ENCODE assay signal across 28 cellular contexts in the genomic region with DNA sequence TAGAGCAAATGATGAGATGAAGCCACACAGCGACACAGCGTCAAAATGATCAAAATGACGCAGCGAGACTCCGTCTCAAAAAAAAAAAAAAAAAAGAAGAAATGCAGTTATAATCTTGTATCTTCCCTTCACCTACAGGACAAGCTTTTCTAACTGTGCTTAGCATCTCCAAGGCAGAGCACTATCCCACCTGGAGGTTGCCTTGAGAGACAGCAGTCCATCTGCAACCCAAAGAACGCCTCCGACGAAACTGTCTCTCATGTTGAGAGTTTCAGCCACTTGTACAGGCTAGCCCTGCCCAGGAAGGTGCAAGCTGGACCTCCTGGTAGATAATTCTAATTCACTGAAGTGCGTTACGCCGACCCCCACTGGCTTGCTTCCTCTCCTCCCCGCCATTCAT. TPM values are rescaled to one million over a fixed set of nuclear protein-coding genes. Genes with fewer than 3 reads are reported as not detected.
DNase-seq lines count a peak whose midpoint lies in the region; ATAC-seq, FAIRE-seq and TF ChIP-seq lines count a peak whose summit lies in the region.
"Had no signal": no experiment of that assay in that cellular context is flagged by ENCODE, and none has a peak within 500 bp of the region (broad histone marks: within the 10 kb centered on the region; RNA-seq: fewer than 3 reads in every experiment).

No MANE protein-coding gene starts in this region.

- H4K20me1 ChIP-seq in keratinocyte (ENCODE audit: control insufficient read depth, extremely low read depth, insufficient read depth, low read length) (no peaks in the 10 kb centered on the region), smooth muscle cell (ENCODE audit: low read depth) (no peaks in the 10 kb centered on the region)

- no peak for FAIRE-seq in keratinocyte (lab: Jason Lieb, UNC)
- FAIRE-seq: GM18507 had no signal

- H3K4me3 ChIP-seq in RWPE2 (ENCODE audit: severe bottlenecking): no peak overlapping the region
- H3K4me3 ChIP-seq in keratinocyte (ENCODE audit: control insufficient read depth in 2 of 3, extremely low read depth in 1 of 3, insufficient read depth in 2 of 3, low read depth in 1 of 3, low read length in 3 of 3): no peak overlapping the region
- no peak overlapping the region for H3K4me3 ChIP-seq in smooth muscle cell
- H3K4me3 ChIP-seq in CD8-positive, alpha-beta memory T cell (ENCODE audit: low read length): no peak overlapping the region
- H3K4me3 ChIP-seq: SJCRH30 had no signal

- WGBS in smooth muscle cell (ENCODE audit: low lambda C conversion rate): 89% methylated on average over 12 of the region's 12 CpGs

- no peak for ATAC-seq in RWPE2 (ENCODE audit: low read depth)
- ATAC-seq: CD8-positive, alpha-beta T cell; Right ventricle myocardium inferior; SK-N-SH treated with all-trans-retinoic acid at 6 μM for 48 hours had no signal

- TF ChIP-seq CTCF in RWPE2 (IDR thresholded peaks at IDR 0.05; ENCODE audit: poor library complexity, severe bottlenecking) (no peak), keratinocyte (optimal IDR thresholded peaks at IDR 0.05 in 1 of 3, IDR thresholded peaks at IDR 0.05 in 1 of 3, conservative IDR thresholded peaks at IDR 0.05 in 1 of 3; ENCODE audit: extremely low read depth in 1 of 3, insufficient read depth in 2 of 3, low read length in 3 of 3) (peak in 1 of 3 experiments; percentile 5), smooth muscle cell (IDR thresholded peaks at IDR 0.05; ENCODE audit: borderline replicate concordance, insufficient read depth, poor library complexity, severe bottlenecking) (no peak)

- POLR2A ChIA-PET in CD8-positive, alpha-beta memory T cell (lab: Charles Lee): interaction anchor here (0.5 kb wide), 1 partner anchor 394 kb away, joined by 14 read pairs; no protein-coding TSS in a partner anchor

- H3K9me3 Mint-ChIP-seq in CD8-positive, alpha-beta memory T cell: peaks cover 0 to 3% (median 0%) of the 10 kb centered on the region in 5 donors
- H3K9me3 Mint-ChIP-seq: CD8-positive, alpha-beta T cell; IgD-negative memory B cell had no signal

- peak; percentile 11 for DNase-seq in NCI-H82 (lab: John Stamatoyannopoulos, UW)
- DNase-seq in NCI-H82 treated with DMSO at 0.1 percent for 48 hours (lab: John Stamatoyannopoulos, UW; ENCODE audit: unreplicated experiment): no peak
- no peak for DNase-seq in RWPE2 (ENCODE audit: low spot score)
- DNase-seq in keratinocyte (ENCODE audit: low read depth, low spot score): no peak
- no peak for DNase-seq in smooth muscle cell (lab: John Stamatoyannopoulos, UW; ENCODE audit: unreplicated experiment)
- no peak for DNase-seq in stimulated activated CD4-positive, alpha-beta T cell treated with anti-CD3 and anti-CD28 coated beads, Interleukin-4, amount 100 ng/mL, for 24 hours
- no peak for DNase-seq in NCI-H2081 (lab: John Stamatoyannopoulos, UW)
- DNase-seq in CD8-positive, alpha-beta memory T cell: no peak
- DNase-seq: CD8-positive, alpha-beta T cell; DMS53; GOT3; MM.1S; NCI-H1048; NCI-H1417; NCI-H1694; NCI-H2029 treated with DMSO at 0.1 percent for 48 hours; NCI-H2227 treated with DMSO at 0.1 percent for 48 hours; NCI-H526 treated with DMSO at 0.1 percent for 48 hours; SJCRH30 had no signal

- H3K27me3 Mint-ChIP-seq in CD8-positive, alpha-beta memory T cell: peaks cover 5 to 24% of the 10 kb centered on the region in 2 donors

- no peaks in the 10 kb centered on the region for H3K79me2 ChIP-seq in keratinocyte (ENCODE audit: control insufficient read depth, insufficient read depth, low read length)
- no peaks in the 10 kb centered on the region for H3K79me2 ChIP-seq in smooth muscle cell (ENCODE audit: low read depth)

- H3K36me3 ChIP-seq in RWPE2 (ENCODE audit: low read depth) (no peaks in the 10 kb centered on the region), keratinocyte (ENCODE audit: control insufficient read depth in 2 of 2, extremely low read depth in 1 of 2, insufficient read depth in 2 of 2, low read length in 2 of 2) (no peaks in the 10 kb centered on the region), smooth muscle cell (ENCODE audit: low read depth) (no peaks in the 10 kb centered on the region)
- no peaks in the 10 kb centered on the region for H3K36me3 ChIP-seq in CD8-positive, alpha-beta memory T cell (ENCODE audit: insufficient read depth, low read length)
- H3K36me3 ChIP-seq: SJCRH30 had no signal

- no peak overlapping the region for H3K27ac Mint-ChIP-seq in CD8-positive, alpha-beta memory T cell
- H3K27ac Mint-ChIP-seq: B cell; CD8-positive, alpha-beta T cell; IgD-negative memory B cell had no signal

- H3K9ac ChIP-seq in keratinocyte (ENCODE audit: control insufficient read depth, extremely low read depth, insufficient read depth, low read length) (no peak overlapping the region), smooth muscle cell (ENCODE audit: low read depth) (no peak overlapping the region)
- H3K9ac ChIP-seq: KMS-11 had no signal

- dilution Hi-C loops in keratinocyte (cut with MboI; ENCODE audit: extremely low pct_ligation_motif_present, low sequenced_read_pairs): no loop called here

- CTCF ChIA-PET in CD8-positive, alpha-beta memory T cell (lab: Charles Lee): no interaction called here

- peak overlapping the region; percentile 19 for H2AFZ ChIP-seq in keratinocyte (ENCODE audit: control insufficient read depth, low read length)
- H2AFZ ChIP-seq in smooth muscle cell (ENCODE audit: low read depth): no peak overlapping the region

- H3F3A ChIP-seq in smooth muscle cell (ENCODE audit: low read depth): no peaks in the 10 kb centered on the region

- no peaks in the 10 kb centered on the region for H3K9me1 ChIP-seq in keratinocyte (ENCODE audit: control insufficient read depth, extremely low read depth, insufficient read depth, low read length)

- no peaks in the 10 kb centered on the region for H3K36me3 Mint-ChIP-seq in CD8-positive, alpha-beta memory T cell
- H3K36me3 Mint-ChIP-seq: CD8-positive, alpha-beta T cell; IgD-negative memory B cell had no signal

- no peak overlapping the region for H3K4me3 Mint-ChIP-seq in CD8-positive, alpha-beta memory T cell
- H3K4me3 Mint-ChIP-seq: B cell; CD8-positive, alpha-beta T cell; IgD-negative memory B cell had no signal

- H3K4me1 Mint-ChIP-seq in CD8-positive, alpha-beta memory T cell: no peaks in the 10 kb centered on the region
- H3K4me1 Mint-ChIP-seq: B cell had no signal

- no peaks in the 10 kb centered on the region for H3K27me3 ChIP-seq in RWPE2 (ENCODE audit: insufficient read depth, poor library complexity, severe bottlenecking)
- H3K27me3 ChIP-seq in keratinocyte (ENCODE audit: control insufficient read depth, extremely low read depth, insufficient read depth, low read length): no peaks in the 10 kb centered on the region
- peaks cover 3% of the 10 kb centered on the region for H3K27me3 ChIP-seq in smooth muscle cell (ENCODE audit: low read depth)
- H3K27me3 ChIP-seq in CD8-positive, alpha-beta memory T cell (ENCODE audit: insufficient read depth, low read length, poor library complexity, severe bottlenecking): no peaks in the 10 kb centered on the region
- H3K27me3 ChIP-seq: SJCRH30 had no signal

- H3K9me3 ChIP-seq in RWPE2 (ENCODE audit: severe bottlenecking) (no peaks in the 10 kb centered on the region), keratinocyte (ENCODE audit: control insufficient read depth, low read depth, low read length) (no peaks in the 10 kb centered on the region), smooth muscle cell (replicated peaks; ENCODE audit: low read depth) (no peaks in the 10 kb centered on the region)
- H3K9me3 ChIP-seq in CD8-positive, alpha-beta memory T cell (ENCODE audit: low read length): no peaks in the 10 kb centered on the region
- H3K9me3 ChIP-seq: SJCRH30 had no signal

- H3K4me2 ChIP-seq in keratinocyte (ENCODE audit: control insufficient read depth, extremely low read depth, insufficient read depth, low read depth, low read length): peak overlapping the region; percentile 37
- H3K4me2 ChIP-seq in smooth muscle cell: no peak overlapping the region
- H3K4me2 ChIP-seq: KMS-11 had no signal

- H3K27ac ChIP-seq in RWPE2 (ENCODE audit: poor library complexity, severe bottlenecking) (peak overlapping the region; percentile 87), keratinocyte (ENCODE audit: control insufficient read depth, insufficient read depth, low read length) (peak overlapping the region; percentile 31), smooth muscle cell (ENCODE audit: low read depth) (peak overlapping the region; percentile 68)
- no peak overlapping the region for H3K27ac ChIP-seq in CD8-positive, alpha-beta memory T cell (ENCODE audit: low read depth, low read length)
- H3K27ac ChIP-seq: 22Rv1, C4-2B, HL-60, KMS-11, SJCRH30 had no signal

- H3K4me1 ChIP-seq in RWPE2 (ENCODE audit: insufficient read depth, poor library complexity, severe bottlenecking): peaks cover 18% of the 10 kb centered on the region
- H3K4me1 ChIP-seq in keratinocyte (ENCODE audit: control insufficient read depth, extremely low read depth, insufficient read depth, low read length): peaks cover 21% of the 10 kb centered on the region
- no peaks in the 10 kb centered on the region for H3K4me1 ChIP-seq in smooth muscle cell (ENCODE audit: low read depth)
- no peaks in the 10 kb centered on the region for H3K4me1 ChIP-seq in CD8-positive, alpha-beta memory T cell (ENCODE audit: insufficient read depth, low read length)
- H3K4me1 ChIP-seq: SJCRH30 had no signal

RNA-seq across cellular contexts. Expression of a gene that starts 46.7 kb away (rescaled TPM):
- polyA plus RNA-seq in keratinocyte (20.1 to 67.7 TPM (median 35.3 TPM) in 3 replicates), smooth muscle cell (46.4 and 48.1 TPM in 2 replicates)
- 158 TPM for polyA plus RNA-seq in keratinocyte (2011; ENCODE audit: low read depth)
- polyA plus RNA-seq in keratinocyte (2011; cell fraction: cytosol; rRNA removed): 38.1 and 61.3 TPM in 2 replicates
- polyA plus RNA-seq in keratinocyte (2011; cell fraction: nucleus; rRNA removed): 7.5 and 17.7 TPM in 2 replicates
- polyA plus RNA-seq in keratinocyte (2012; ENCODE audit: low replicate concordance): 15.4 and 52.2 TPM in 2 replicates
- 0.49 to 8.2 TPM (median 1.6 TPM) in 3 replicates for polyA minus RNA-seq in keratinocyte
- 36.6 TPM for polyA minus RNA-seq in keratinocyte (2011; cell fraction: cytosol; rRNA and poly(A)+ RNA removed)
- 2.4 and 2.5 TPM in 2 replicates for polyA minus RNA-seq in keratinocyte (2011; cell fraction: nucleus; rRNA and poly(A)+ RNA removed)
- 24.9 and 42.4 TPM in 2 replicates for total RNA-seq in smooth muscle cell
- 10 to 100 TPM; 23.4 to 26.0 TPM for total RNA-seq in CD8-positive, alpha-beta memory T cell
- 9.3 TPM for polyA plus RNA-seq in CD8-positive, alpha-beta memory T cell
